ENCODE assay signal across 25 cellular contexts in the genomic region with DNA sequence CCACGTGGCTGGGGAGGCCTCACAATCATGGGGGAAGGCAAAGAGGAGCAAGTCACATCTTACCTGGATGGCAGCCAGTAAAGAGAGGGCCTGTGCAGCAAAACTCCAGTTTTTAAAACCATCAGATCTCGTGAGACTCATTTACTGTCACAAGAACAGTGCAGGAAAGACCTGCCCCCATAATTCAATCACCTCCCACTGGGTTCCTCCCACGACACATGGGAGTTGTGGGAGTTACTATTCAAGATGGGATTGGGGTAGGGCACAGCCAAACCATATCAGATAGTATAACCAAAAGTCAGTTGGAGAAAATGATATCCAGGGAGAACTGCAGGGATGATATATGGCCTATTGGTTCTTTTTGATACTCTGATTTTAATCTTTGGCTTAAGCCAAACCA.
"Had no signal": no experiment of that assay in that cellular context is flagged by ENCODE, and none has a peak within 500 bp of the region (broad histone marks: within the 10 kb centered on the region; RNA-seq: fewer than 3 reads in every experiment).

No MANE protein-coding gene starts in this region.

- H3K4me3 ChIP-seq: colonic mucosa, esophagus squamous epithelium, gastrocnemius medialis, heart right ventricle, left lung, lower lobe of right lung, mucosa of descending colon had no signal

- DNase-seq: colonic mucosa; cortex of kidney; effector CD8-positive, alpha-beta T cell; effector memory CD8-positive, alpha-beta T cell; endodermal cell; erythroblast; esophagus squamous epithelium; foreskin fibroblast; foreskin melanocyte; gastrocnemius medialis; glutamatergic neuron; heart right ventricle; hippocampal formation; islet precursor cell; kidney; kidney glomerular epithelial cell; left colon; left lung; left ventricle myocardium superior; lower lobe of right lung; mesenchymal stem cell; mucosa of descending colon; naive B cell; naive thymus-derived CD8-positive, alpha-beta T cell had no signal

- H3K27ac ChIP-seq: colonic mucosa, epithelial cell of prostate, esophagus squamous epithelium, gastrocnemius medialis, heart right ventricle, left lung, lower lobe of right lung had no signal

- H3K4me1 ChIP-seq: colonic mucosa, esophagus squamous epithelium, gastrocnemius medialis, heart right ventricle, left lung, lower lobe of right lung had no signal

- H3K9me3 ChIP-seq: colonic mucosa, esophagus squamous epithelium, gastrocnemius medialis, left lung, lower lobe of right lung, mucosa of descending colon had no signal

- H3K36me3 ChIP-seq: colonic mucosa, esophagus squamous epithelium, gastrocnemius medialis, heart right ventricle, left lung, lower lobe of right lung had no signal
